In the genomic region with DNA sequence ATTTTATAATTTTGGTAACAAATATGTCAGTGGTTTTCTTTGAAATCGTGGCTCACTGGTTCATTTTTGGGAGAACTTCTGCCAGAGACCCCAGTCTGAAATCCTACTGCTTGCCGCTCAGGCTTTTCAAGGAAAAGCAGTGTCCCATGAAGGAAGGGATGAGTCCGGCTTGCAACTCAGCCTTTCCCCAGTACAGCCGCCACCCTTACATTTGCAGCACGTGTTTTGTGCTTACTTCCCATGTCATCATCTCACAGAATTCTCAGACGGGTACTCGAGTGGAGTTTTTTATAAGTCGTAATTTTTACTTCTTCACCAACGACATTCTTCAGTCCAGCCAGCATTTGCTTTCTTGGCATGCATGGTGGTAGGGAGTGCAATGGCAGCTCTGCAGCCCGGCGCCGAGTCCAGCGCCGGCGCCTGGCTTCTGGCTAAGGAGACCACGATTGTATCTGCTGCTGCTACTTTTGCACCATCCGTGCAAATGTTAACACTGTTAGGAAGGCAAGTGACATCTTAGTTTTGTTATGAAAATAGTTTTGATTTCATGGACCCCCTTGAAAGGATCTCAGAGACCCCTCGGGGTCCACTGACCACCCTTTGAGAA, we compare ENCODE assay signal across 20 cellular contexts.
"Had no signal": no experiment of that assay in that cellular context is flagged by ENCODE, and none has a peak within 500 bp of the region (broad histone marks: within the 10 kb centered on the region; RNA-seq: fewer than 3 reads in every experiment).

No MANE protein-coding gene starts in this region.

- H3K4me1 ChIP-seq: prostate gland had no signal

- H3K27ac Mint-ChIP-seq: endodermal cell; naive thymus-derived CD8-positive, alpha-beta T cell; stimulated activated naive CD8-positive, alpha-beta T cell treated with anti-CD3 and anti-CD28 coated beads, Interleukin-15, Interleukin-2, amounts not matched to agents 100 ng/mL and 50 ng/mL, for 24 hours had no signal

- H3K36me3 Mint-ChIP-seq: naive thymus-derived CD8-positive, alpha-beta T cell; stimulated activated naive B cell treated with anti-CD40 and anti-IgM and Interleukin-4, amounts not matched to agents 10 μg/mL and 1 μg/mL and 100 μg/mL, for 72 hours had no signal

- H3K9me3 Mint-ChIP-seq: endodermal cell; naive thymus-derived CD8-positive, alpha-beta T cell; stimulated activated naive B cell treated with anti-CD40 and anti-IgM and Interleukin-4, amounts not matched to agents 10 μg/mL and 1 μg/mL and 100 μg/mL, for 72 hours; stimulated activated naive CD8-positive, alpha-beta T cell treated with anti-CD3 and anti-CD28 coated beads, Interleukin-15, Interleukin-2, amounts not matched to agents 100 ng/mL and 50 ng/mL, for 24 hours had no signal

- H3K27me3 Mint-ChIP-seq: naive thymus-derived CD8-positive, alpha-beta T cell had no signal

- ATAC-seq: esophagus mucosa; gastrocnemius medialis; left colon; lower lobe of right lung; naive thymus-derived CD8-positive, alpha-beta T cell; stimulated activated naive B cell treated with anti-CD40 and anti-IgM and Interleukin-4, amounts not matched to agents 10 μg/mL and 1 μg/mL and 100 μg/mL, for 72 hours had no signal

- H3K4me1 Mint-ChIP-seq: endodermal cell had no signal

- H3K4me3 Mint-ChIP-seq: endodermal cell; naive thymus-derived CD8-positive, alpha-beta T cell; stimulated activated naive B cell treated with anti-CD40 and anti-IgM and Interleukin-4, amounts not matched to agents 10 μg/mL and 1 μg/mL and 100 μg/mL, for 72 hours; stimulated activated naive CD8-positive, alpha-beta T cell treated with anti-CD3 and anti-CD28 coated beads, Interleukin-15, Interleukin-2, amounts not matched to agents 100 ng/mL and 50 ng/mL, for 24 hours had no signal

- H3K9me3 ChIP-seq: gastrocnemius medialis, left ventricle myocardium inferior, lower lobe of right lung, prostate gland, right atrium auricular region, suprapubic skin, thyroid gland, vagina had no signal

- DNase-seq: effector CD8-positive, alpha-beta T cell; endodermal cell; foreskin fibroblast; gastrocnemius medialis; left colon; left ventricle myocardium inferior; lower lobe of right lung; naive thymus-derived CD8-positive, alpha-beta T cell; stimulated activated CD4-positive, alpha-beta T cell treated with anti-CD3 and anti-CD28 coated beads, Interleukin-15, amount 100 ng/mL, for 24 hours; stimulated activated CD4-positive, alpha-beta T cell treated with anti-CD3 and anti-CD28 coated beads, Interleukin-2, amount 100 ng/mL, for 48 hours; stimulated activated naive B cell treated with anti-CD40 and anti-IgM and Interleukin-4, amounts not matched to agents 10 μg/mL and 1 μg/mL and 100 μg/mL, for 72 hours; thyroid gland had no signal

- H3K27ac ChIP-seq: epithelial cell of prostate, gastrocnemius medialis, left ventricle myocardium inferior, lower lobe of right lung, prostate gland, right atrium auricular region, skin epidermis, suprapubic skin, thyroid gland, vagina had no signal

- H3K4me3 ChIP-seq: gastrocnemius medialis, left ventricle myocardium inferior, lower lobe of right lung, prostate gland, right atrium auricular region, skin epidermis, suprapubic skin, thyroid gland, vagina had no signal

- H3K36me3 ChIP-seq: gastrocnemius medialis, left ventricle myocardium inferior, lower lobe of right lung, prostate gland, right atrium auricular region, suprapubic skin, thyroid gland, vagina had no signal

- H3K27me3 ChIP-seq: gastrocnemius medialis, right atrium auricular region, suprapubic skin, thyroid gland, vagina had no signal
